25 cellular contexts compared by ENCODE assay signal in genomic region chr9:92179286-92180002, GRCh38.
"Had no signal": no experiment of that assay in that cellular context is flagged by ENCODE, and none has a peak within 500 bp of the region (broad histone marks: within the 10 kb centered on the region; RNA-seq: fewer than 3 reads in every experiment).

No MANE protein-coding gene starts in this region.

- H3K27me3 ChIP-seq: gastroesophageal sphincter, right lobe of liver, spleen, stomach, transverse colon had no signal

- H3K36me3 Mint-ChIP-seq: immature natural killer cell; memory B cell; natural killer cell; stimulated activated naive B cell treated with anti-CD40 and anti-IgM and Interleukin-4, amounts not matched to agents 10 μg/mL and 1 μg/mL and 100 μg/mL, for 72 hours had no signal

- H3K27ac ChIP-seq: epithelial cell of prostate, esophagus squamous epithelium, gastroesophageal sphincter, left ventricle myocardium inferior, lower lobe of right lung, parathyroid adenoma, psoas muscle, right lobe of liver, spleen, stomach, thoracic aorta, transverse colon had no signal

- H3K4me3 ChIP-seq: esophagus squamous epithelium, gastroesophageal sphincter, left ventricle myocardium inferior, lower lobe of right lung, psoas muscle, right lobe of liver, spleen, stomach, thoracic aorta, transverse colon had no signal

- H3K4me3 Mint-ChIP-seq: dendritic cell treated with granulocyte-macrophage colony-stimulating factor and Interleukin-4, amounts not matched to agents 40 ng/mL and 50 ng/mL, for 4 days; effector memory CD8-positive, alpha-beta T cell; immature natural killer cell; memory B cell; natural killer cell; stimulated activated naive B cell treated with anti-CD40 and anti-IgM and Interleukin-4, amounts not matched to agents 10 μg/mL and 1 μg/mL and 100 μg/mL, for 72 hours had no signal

- H3K9ac ChIP-seq: parathyroid adenoma had no signal

- H3K4me1 Mint-ChIP-seq: immature natural killer cell, natural killer cell had no signal

- H3K4me1 ChIP-seq: esophagus squamous epithelium, gastroesophageal sphincter, left ventricle myocardium inferior, parathyroid adenoma, psoas muscle, right lobe of liver had no signal

- DNase-seq: effector memory CD8-positive, alpha-beta T cell; esophagus squamous epithelium; foreskin fibroblast; immature natural killer cell; left ventricle myocardium inferior; lower lobe of right lung; natural killer cell; occipital lobe; psoas muscle; retina; right lobe of liver; spleen; stimulated activated CD4-positive, alpha-beta T cell treated with anti-CD3 and anti-CD28 coated beads, Interleukin-15, amount 100 ng/mL, for 24 hours; stimulated activated CD4-positive, alpha-beta T cell treated with anti-CD3 and anti-CD28 coated beads, Interleukin-1b, Interleukin-23, amount 100 ng/mL, for 48 hours; stimulated activated CD4-positive, alpha-beta T cell treated with anti-CD3 and anti-CD28 coated beads, Interleukin-4, amount 100 ng/mL, for 24 hours; stimulated activated naive B cell treated with anti-CD40 and anti-IgM and Interleukin-4, amounts not matched to agents 10 μg/mL and 1 μg/mL and 100 μg/mL, for 72 hours; stomach; substantia nigra; transverse colon had no signal

- H2AFZ ChIP-seq: parathyroid adenoma had no signal

- H3K27ac Mint-ChIP-seq: immature natural killer cell; memory B cell; natural killer cell; stimulated activated naive B cell treated with anti-CD40 and anti-IgM and Interleukin-4, amounts not matched to agents 10 μg/mL and 1 μg/mL and 100 μg/mL, for 72 hours had no signal

- H3K9me3 ChIP-seq: esophagus squamous epithelium, lower lobe of right lung, psoas muscle, right lobe of liver, thoracic aorta, transverse colon had no signal

- H3K9me3 Mint-ChIP-seq: dendritic cell treated with granulocyte-macrophage colony-stimulating factor and Interleukin-4, amounts not matched to agents 40 ng/mL and 50 ng/mL, for 4 days; effector memory CD8-positive, alpha-beta T cell; immature natural killer cell; natural killer cell had no signal

- ATAC-seq: effector memory CD8-positive, alpha-beta T cell; gastroesophageal sphincter; lower lobe of right lung; natural killer cell; psoas muscle; right lobe of liver; stimulated activated naive B cell treated with anti-CD40 and anti-IgM and Interleukin-4, amounts not matched to agents 10 μg/mL and 1 μg/mL and 100 μg/mL, for 72 hours had no signal

- H3K36me3 ChIP-seq: esophagus squamous epithelium, gastroesophageal sphincter, left ventricle myocardium inferior, lower lobe of right lung, right lobe of liver, spleen, stomach, thoracic aorta, transverse colon had no signal

- H3K79me2 ChIP-seq: parathyroid adenoma had no signal
